ENCODE assay signal across 6 cellular contexts in the genomic region with DNA sequence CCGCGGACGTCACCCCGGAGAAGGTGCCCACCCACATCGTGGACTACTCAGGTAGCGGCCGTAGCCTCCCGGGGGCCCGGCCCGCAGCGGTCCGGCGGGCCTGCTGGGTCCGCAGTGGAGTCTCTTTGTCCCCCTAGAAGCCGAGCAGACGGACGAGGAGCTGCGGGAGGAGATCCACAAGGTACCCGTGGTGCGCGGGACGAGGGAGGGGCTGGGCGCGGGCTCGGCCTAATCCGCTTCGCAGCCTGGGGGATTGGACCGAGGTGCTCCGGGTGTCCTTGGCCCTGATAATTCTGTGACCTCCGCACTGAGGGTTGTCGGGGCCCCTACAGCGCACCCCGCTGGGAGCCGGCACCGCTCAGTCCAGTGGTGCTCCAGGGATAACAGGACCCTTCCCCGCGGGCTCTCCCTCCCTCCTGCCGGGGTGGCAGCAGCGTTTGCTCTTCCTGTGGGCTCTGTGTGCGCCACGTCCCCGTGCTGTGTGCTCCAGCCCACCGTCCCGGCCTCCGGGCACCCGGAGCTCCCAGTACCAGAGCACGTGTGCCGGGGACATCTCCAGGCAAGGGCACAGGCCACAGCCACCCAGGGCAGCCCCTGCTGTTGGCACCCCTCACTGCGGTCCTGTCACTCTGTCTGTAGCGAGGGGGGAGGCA. TPM values are rescaled to one million over a fixed set of nuclear protein-coding genes. Genes with fewer than 3 reads are reported as not detected.
DNase-seq lines count a peak whose midpoint lies in the region; FAIRE-seq and TF ChIP-seq lines count a peak whose summit lies in the region.

No MANE protein-coding gene starts in this region.

- no peak for TF ChIP-seq POLR2A in endothelial cell of umbilical vein (IDR thresholded peaks at IDR 0.05; ENCODE audit: low read depth, low read length)

- CTCF ChIA-PET in endothelial cell of umbilical vein (lab: Charles Lee): interaction anchor here (0.6 to 1.8 kb wide), 4 partner anchors 8 to 22 kb away, joined by 3 to 6 read pairs (median 4); partner anchors contain the start of genes STUB1 and WDR24

- TF ChIP-seq CTCF in 22Rv1 (IDR thresholded peaks at IDR 0.05) (no peak), HL-60 (IDR thresholded peaks at IDR 0.05; ENCODE audit: insufficient read depth, low read length) (no peak), endothelial cell of umbilical vein (IDR thresholded peaks at IDR 0.05; ENCODE audit: extremely low read depth in 1 of 2, insufficient read depth in 1 of 2, low read depth in 1 of 2, low read length in 2 of 2) (no peak), GM20000 (IDR thresholded peaks at IDR 0.05; ENCODE audit: extremely low read depth, missing control alignments) (no peak)

- H3K4me3 ChIP-seq in HL-60 (replicated peaks; ENCODE audit: insufficient read depth, low read length) (peak overlapping the region; percentile 97), endothelial cell of umbilical vein (replicated peaks in 1 of 3; ENCODE audit: insufficient read depth in 1 of 3, low read depth in 1 of 3, low read length in 3 of 3) (peak overlapping the region; percentile 65 to 80 (median 79)), skin epidermis (peak overlapping the region; percentile 70 to 98 (median 94))

- no TSS peak for BruUV-seq in endothelial cell of umbilical vein (replicated peaks; lab: Mats Ljungman, UMichigan)

- POLR2A ChIA-PET in endothelial cell of umbilical vein (lab: Charles Lee): no interaction called here

- H3K9me1 ChIP-seq in endothelial cell of umbilical vein (replicated peaks; ENCODE audit: control insufficient read depth, extremely low read depth, insufficient read depth, low read length): no peaks in the 10 kb centered on the region

- no peak for FAIRE-seq in endothelial cell of umbilical vein (lab: Jason Lieb, UNC)

- H3K27me3 ChIP-seq in HL-60 (ENCODE audit: insufficient read depth, poor library complexity, severe bottlenecking) (no peaks in the 10 kb centered on the region), endothelial cell of umbilical vein (ENCODE audit: control insufficient read depth in 2 of 2, insufficient read depth in 2 of 2, low read length in 2 of 2) (no peaks in the 10 kb centered on the region)

- peak overlapping the region; percentile 59 for H3K4me2 ChIP-seq in endothelial cell of umbilical vein (ENCODE audit: insufficient read depth, low read length)

- intact Hi-C loops in endothelial cell of umbilical vein (cut with micrococcal nuclease): loop anchor here (1.0 kb wide), 2 partner anchors 11 to 79 kb away; no protein-coding TSS in a partner anchor

- H4K20me1 ChIP-seq in endothelial cell of umbilical vein (replicated peaks; ENCODE audit: control insufficient read depth, extremely low read depth, insufficient read depth, low read length): no peaks in the 10 kb centered on the region

- no peak for DNase-seq in HL-60 (ENCODE audit: low read depth in 1 of 2, low spot score in 1 of 2)
- DNase-seq in endothelial cell of umbilical vein (ENCODE audit: low read depth, low spot score): peak; percentile 23
- no peak for DNase-seq in GM20000 (ENCODE audit: low spot score)
- DNase-seq in ureter (ENCODE audit: low spot score): no peak

- dilution Hi-C loops in endothelial cell of umbilical vein (cut with MboI; ENCODE audit: extremely low pct_ligation_motif_present, low sequenced_read_pairs): no loop called here

- no peaks in the 10 kb centered on the region for H3K4me1 ChIP-seq in endothelial cell of umbilical vein (ENCODE audit: control insufficient read depth, extremely low read depth, insufficient read depth, low read length)

- peaks cover 5 to 35% of the 10 kb centered on the region in 2 experiments for H3K36me3 ChIP-seq in endothelial cell of umbilical vein (ENCODE audit: control insufficient read depth in 2 of 2, extremely low read depth in 1 of 2, insufficient read depth in 2 of 2, low read length in 2 of 2)

- H3K9ac ChIP-seq in endothelial cell of umbilical vein (replicated peaks; ENCODE audit: extremely low read depth, insufficient read depth, low read length): peak overlapping the region; percentile 81

- peak overlapping the region; percentile 88 for H3K27ac ChIP-seq in 22Rv1
- peak overlapping the region; percentile 76 for H3K27ac ChIP-seq in HL-60 (replicated peaks)
- H3K27ac ChIP-seq in endothelial cell of umbilical vein (ENCODE audit: insufficient read depth, low read depth, low read length): peak overlapping the region; percentile 48
- peak overlapping the region; percentile 82 to 98 (median 93) for H3K27ac ChIP-seq in skin epidermis

- no peak overlapping the region for H2AFZ ChIP-seq in endothelial cell of umbilical vein (ENCODE audit: low read depth, low read length)

- H3K79me2 ChIP-seq in endothelial cell of umbilical vein (ENCODE audit: control insufficient read depth, insufficient read depth, low read length): peaks cover 18% of the 10 kb centered on the region

- H3K9me3 ChIP-seq in endothelial cell of umbilical vein (replicated peaks; ENCODE audit: control insufficient read depth, insufficient read depth, low read length): no peaks in the 10 kb centered on the region

TF ChIP-seq in endothelial cell of umbilical vein, 7 proteins besides CTCF, POLR2A, EP300 and RAD21:
- no peak for TF ChIP-seq GATA2 (IDR thresholded peaks at IDR 0.05; ENCODE audit: insufficient read depth, insufficient read length, low read depth, low read length)
- TF ChIP-seq FOS (IDR thresholded peaks at IDR 0.05; ENCODE audit: borderline replicate concordance, insufficient read depth, low read length): no peak
- no peak for TF ChIP-seq EZH2 (IDR thresholded peaks at IDR 0.05; ENCODE audit: borderline replicate concordance, low read depth, low read length, severe bottlenecking)
- no peak for TF ChIP-seq MAX (IDR thresholded peaks at IDR 0.05; ENCODE audit: insufficient read depth, insufficient read length)
- no peak for TF ChIP-seq POLR2AphosphoS5 (IDR thresholded peaks at IDR 0.05; ENCODE audit: insufficient read depth, low read depth, low read length)
- TF ChIP-seq MYC (IDR thresholded peaks at IDR 0.05; ENCODE audit: low read depth, low read length): no peak
- TF ChIP-seq JUN (IDR thresholded peaks at IDR 0.05; ENCODE audit: borderline replicate concordance, insufficient read depth, insufficient read length, low read depth): no peak

RNA-seq across cellular contexts. Expression of gene RHOT2, which starts 0.7 kb away (rescaled TPM):
- total RNA-seq in endothelial cell of umbilical vein (96.0 and 106 TPM in 2 replicates), ureter (129 TPM)
- polyA plus RNA-seq in endothelial cell of umbilical vein: 139 and 190 TPM in 2 replicates
- 50.4 and 72.9 TPM in 2 replicates for polyA plus RNA-seq in endothelial cell of umbilical vein (2011; cell fraction: cytosol; rRNA removed)
- polyA plus RNA-seq in endothelial cell of umbilical vein (2011; cell fraction: nucleus; rRNA removed): 619 and 686 TPM in 2 replicates
- 65.9 and 88.5 TPM in 2 replicates for polyA plus RNA-seq in endothelial cell of umbilical vein (2012)
- 41.9 and 43.1 TPM in 2 replicates for polyA minus RNA-seq in endothelial cell of umbilical vein
- 29.7 TPM for polyA minus RNA-seq in endothelial cell of umbilical vein (2011; cell fraction: cytosol; rRNA and poly(A)+ RNA removed)
- polyA minus RNA-seq in endothelial cell of umbilical vein (2011; cell fraction: nucleus; rRNA and poly(A)+ RNA removed): 50.2 and 91.7 TPM in 2 replicates

RNA-seq across cellular contexts. Expression of gene RHBDL1, which starts 6.8 kb away (rescaled TPM):
- total RNA-seq in endothelial cell of umbilical vein (1.8 TPM in 2 replicates), ureter (2.3 TPM)
- polyA plus RNA-seq in endothelial cell of umbilical vein: 1.1 and 1.8 TPM in 2 replicates
- 0.11 and 0.12 TPM in 2 replicates for polyA plus RNA-seq in endothelial cell of umbilical vein (2011; cell fraction: cytosol; rRNA removed)
- polyA plus RNA-seq in endothelial cell of umbilical vein (2011; cell fraction: nucleus; rRNA removed): 6.0 and 8.8 TPM in 2 replicates
- 0.74 and 2.0 TPM in 2 replicates for polyA plus RNA-seq in endothelial cell of umbilical vein (2012)
- 0.15 and 0.19 TPM in 2 replicates for polyA minus RNA-seq in endothelial cell of umbilical vein
- 1.0 TPM for polyA minus RNA-seq in endothelial cell of umbilical vein (2011; cell fraction: cytosol; rRNA and poly(A)+ RNA removed)
- polyA minus RNA-seq in endothelial cell of umbilical vein (2011; cell fraction: nucleus; rRNA and poly(A)+ RNA removed): 0.91 and 2.2 TPM in 2 replicates

RNA-seq across cellular contexts. Expression of gene STUB1, which starts 11.6 kb away (rescaled TPM):
- total RNA-seq in endothelial cell of umbilical vein: 105 and 107 TPM in 2 replicates
- 147 and 152 TPM in 2 replicates for polyA plus RNA-seq in endothelial cell of umbilical vein
- 109 and 119 TPM in 2 replicates for polyA plus RNA-seq in endothelial cell of umbilical vein (2011; cell fraction: cytosol; rRNA removed)
- 112 and 120 TPM in 2 replicates for polyA plus RNA-seq in endothelial cell of umbilical vein (2011; cell fraction: nucleus; rRNA removed)
- polyA plus RNA-seq in endothelial cell of umbilical vein (2012): 86.9 and 118 TPM in 2 replicates
- 49.2 and 60.1 TPM in 2 replicates for polyA minus RNA-seq in endothelial cell of umbilical vein
- 29.9 TPM for polyA minus RNA-seq in endothelial cell of umbilical vein (2011; cell fraction: cytosol; rRNA and poly(A)+ RNA removed)
- 13.8 and 18.4 TPM in 2 replicates for polyA minus RNA-seq in endothelial cell of umbilical vein (2011; cell fraction: nucleus; rRNA and poly(A)+ RNA removed)
- 118 TPM for total RNA-seq in ureter

RNA-seq across cellular contexts. Expression of gene JMJD8, which starts 15.5 kb away (rescaled TPM):
- 53.4 and 55.1 TPM in 2 replicates for total RNA-seq in endothelial cell of umbilical vein
- 102 and 125 TPM in 2 replicates for polyA plus RNA-seq in endothelial cell of umbilical vein
- polyA plus RNA-seq in endothelial cell of umbilical vein (2011; cell fraction: cytosol; rRNA removed): 71.3 and 81.4 TPM in 2 replicates
- polyA plus RNA-seq in endothelial cell of umbilical vein (2011; cell fraction: nucleus; rRNA removed): 67.1 and 67.6 TPM in 2 replicates
- 43.1 and 49.7 TPM in 2 replicates for polyA plus RNA-seq in endothelial cell of umbilical vein (2012)
- polyA minus RNA-seq in endothelial cell of umbilical vein: 29.4 and 32.9 TPM in 2 replicates
- 23.2 TPM for polyA minus RNA-seq in endothelial cell of umbilical vein (2011; cell fraction: cytosol; rRNA and poly(A)+ RNA removed)
- polyA minus RNA-seq in endothelial cell of umbilical vein (2011; cell fraction: nucleus; rRNA and poly(A)+ RNA removed): 12.4 and 19.0 TPM in 2 replicates
- 63.4 TPM for total RNA-seq in ureter

RNA-seq across cellular contexts. Expression of gene WDR90, which starts 19.5 kb away (rescaled TPM):
- total RNA-seq in endothelial cell of umbilical vein: 50.0 and 51.8 TPM in 2 replicates
- 22.2 and 29.2 TPM in 2 replicates for polyA plus RNA-seq in endothelial cell of umbilical vein
- polyA plus RNA-seq in endothelial cell of umbilical vein (2011; cell fraction: cytosol; rRNA removed): 8.6 and 10.4 TPM in 2 replicates
- polyA plus RNA-seq in endothelial cell of umbilical vein (2011; cell fraction: nucleus; rRNA removed): 199 and 207 TPM in 2 replicates
- 11.3 and 14.4 TPM in 2 replicates for polyA plus RNA-seq in endothelial cell of umbilical vein (2012)
- 13.9 and 15.8 TPM in 2 replicates for polyA minus RNA-seq in endothelial cell of umbilical vein
- 21.8 TPM for polyA minus RNA-seq in endothelial cell of umbilical vein (2011; cell fraction: cytosol; rRNA and poly(A)+ RNA removed)
- 37.6 and 52.0 TPM in 2 replicates for polyA minus RNA-seq in endothelial cell of umbilical vein (2011; cell fraction: nucleus; rRNA and poly(A)+ RNA removed)
- total RNA-seq in ureter: 53.3 TPM
